16 cellular contexts compared by ENCODE assay signal in the genomic region with DNA sequence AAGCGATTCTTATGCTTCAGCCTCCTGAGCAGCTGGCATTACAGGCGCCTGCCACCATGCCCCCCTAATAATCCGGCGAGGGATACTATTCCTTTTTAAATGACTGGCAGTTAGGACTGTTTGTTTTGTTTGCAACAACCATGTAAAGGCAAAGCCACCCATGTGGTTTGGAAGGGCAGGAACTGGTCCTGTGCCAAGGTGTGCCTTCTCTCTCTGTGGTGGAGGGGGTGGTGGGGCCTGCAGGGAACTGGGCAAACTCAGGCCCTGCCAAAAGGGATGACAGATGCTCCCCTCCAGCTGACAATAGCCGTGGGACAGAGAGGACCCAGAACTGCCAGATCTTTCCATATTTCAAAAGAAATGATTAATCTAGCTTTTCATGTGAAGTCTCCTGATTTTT.
A peak's percentile ranks its signal among the peaks of the same experiment; 100 is the strongest.
DNase-seq lines count a peak whose midpoint lies in the region; ATAC-seq lines count a peak whose summit lies in the region.
"Had no signal": no experiment of that assay in that cellular context is flagged by ENCODE, and none has a peak within 500 bp of the region (broad histone marks: within the 10 kb centered on the region; RNA-seq: fewer than 3 reads in every experiment).

No MANE protein-coding gene starts in this region.

- no peak for ATAC-seq in HG03354 (IDR thresholded peaks at IDR 0.05; ENCODE audit: poor library complexity, severe bottlenecking, unreplicated experiment)
- ATAC-seq: activated CD4-positive, alpha-beta T cell treated with anti-CD3 and anti-CD28 coated beads for 36 hours; GM23338 had no signal

- DNase-seq in DMS153 treated with DMSO at 0.1 percent for 48 hours (lab: John Stamatoyannopoulos, UW; ENCODE audit: unreplicated experiment): peak; percentile 58
- DNase-seq in NCI-H1092 (lab: John Stamatoyannopoulos, UW): peak; percentile 65
- DNase-seq in NCI-H446 treated with DMSO at 0.1 percent for 48 hours (lab: John Stamatoyannopoulos, UW): peak; percentile 79
- peak; percentile 15 for DNase-seq in glomerular visceral epithelial cell (ENCODE audit: extremely low spot score)
- DNase-seq in midbrain (lab: John Stamatoyannopoulos, UW): no peak
- DNase-seq in NAMALWA (ENCODE audit: low spot score): no peak
- DNase-seq: activated CD4-positive, alpha-beta T cell treated with anti-CD3 and anti-CD28 coated beads for 36 hours; activated effector memory CD4-positive, alpha-beta T cell treated with Interleukin-2 at 50 U/mL for 16 hours; AML-193; amniotic stem cell; naive B cell; NCI-H1105 treated with DMSO at 0.1 percent for 48 hours; stimulated activated CD4-positive, alpha-beta T cell treated with anti-CD3 and anti-CD28 coated beads, Interleukin-1b, Interleukin-23, amount 100 ng/mL, for 48 hours; transverse colon had no signal

Comparison
In these comparisons a context has a peak if more than half of its experiments do, and no peak if none do; other contexts are left out.
1. DNase-seq: peak in DMS153 treated with DMSO at 0.1 percent for 48 hours (single experiment), NCI-H1092 (single experiment), NCI-H446 treated with DMSO at 0.1 percent for 48 hours (single experiment) and glomerular visceral epithelial cell (single experiment); none in midbrain (single experiment) and NAMALWA (single experiment).